Comparison of ENCODE assay signal across 8 cellular contexts in genomic region chr15:42084465-42085235, GRCh38. TPM values are rescaled to one million over a fixed set of nuclear protein-coding genes. Genes with fewer than 3 reads are reported as not detected.
DNase-seq lines count a peak whose midpoint lies in the region; ATAC-seq and TF ChIP-seq lines count a peak whose summit lies in the region.

No MANE protein-coding gene starts in this region.

- peaks cover 7% of the 10 kb centered on the region for H3K27me3 ChIP-seq in lower lobe of right lung (ENCODE audit: low read depth)

- H3K9me3 ChIP-seq in lower lobe of right lung: no peaks in the 10 kb centered on the region

- no peaks in the 10 kb centered on the region for H3K36me3 ChIP-seq in lower lobe of right lung

- no peak overlapping the region for H3K27ac ChIP-seq in lower lobe of right lung

- ATAC-seq in lower lobe of right lung (peak; percentile 93 to 95), GM18907 (IDR thresholded peaks at IDR 0.05; ENCODE audit: unreplicated experiment) (no peak)

- H3K4me1 ChIP-seq in lower lobe of right lung: peaks cover 14% of the 10 kb centered on the region

- TF ChIP-seq CTCF in lower lobe of right lung (IDR thresholded peaks at IDR 0.05): peak; percentile 98

- peak; percentile 55 for DNase-seq in DMS 273 (lab: John Stamatoyannopoulos, UW; ENCODE audit: unreplicated experiment)
- no peak for DNase-seq in DMS 273 treated with DMSO at 0.1 percent for 48 hours (lab: John Stamatoyannopoulos, UW)
- peak; percentile 61 for DNase-seq in NAMALWA (ENCODE audit: low spot score)
- DNase-seq in activated CD4-positive, alpha-beta T cell treated with anti-CD3 and anti-CD28 coated beads for 4 hours: peak; percentile 22 to 38
- DNase-seq in effector CD4-positive, alpha-beta T cell: peak; percentile 19
- DNase-seq in lower lobe of right lung: peak; percentile 82
- DNase-seq in stimulated activated CD8-positive, alpha-beta memory T cell treated with anti-CD3 and anti-CD28 coated beads, Interleukin-15, amount 100 ng/mL, for 24 hours (ENCODE audit: low read depth): peak; percentile 15

- no peak overlapping the region for H3K4me3 ChIP-seq in lower lobe of right lung

- intact Hi-C loops in lower lobe of right lung (cut with DNase I): no loop called here

RNA-seq across cellular contexts. Expression of gene PLA2G4D, which starts 9.7 kb away (rescaled TPM):
- total RNA-seq in lower lobe of right lung: not detected
